20 cellular contexts compared by ENCODE assay signal in the genomic region with DNA sequence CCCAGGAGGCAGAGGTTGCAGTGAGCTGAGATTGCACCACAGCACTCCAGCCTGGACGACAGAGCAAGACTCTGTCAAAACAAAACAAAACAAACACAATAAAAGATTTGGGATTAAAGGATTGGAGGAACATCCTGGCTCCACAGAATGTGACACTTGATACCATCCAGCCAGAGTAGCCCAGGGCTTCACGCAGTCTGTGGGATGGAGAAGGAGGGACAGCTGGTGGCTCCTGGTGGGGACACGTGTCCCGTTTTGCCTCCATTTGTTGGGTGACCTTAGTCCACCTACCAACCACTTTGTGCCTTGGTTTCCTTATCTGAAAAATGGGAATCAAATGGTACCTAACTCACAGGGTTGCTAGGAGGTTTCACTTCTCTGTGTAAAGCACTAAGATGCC.
"Had no signal": no experiment of that assay in that cellular context is flagged by ENCODE, and none has a peak within 500 bp of the region (broad histone marks: within the 10 kb centered on the region; RNA-seq: fewer than 3 reads in every experiment).

No MANE protein-coding gene starts in this region.

- H3K27me3 ChIP-seq: body of pancreas, cardiac muscle cell had no signal

- H3K4me3 ChIP-seq: body of pancreas, cardiac muscle cell, smooth muscle cell, thoracic aorta had no signal

- H3K4me1 ChIP-seq: body of pancreas had no signal

- ATAC-seq: activated CD8-positive, alpha-beta T cell treated with anti-CD3 and anti-CD28 coated beads, Interleukin-2, amount 10 ng/mL, durations not matched to agents 7 days and 5 days; activated naive CD8-positive, alpha-beta T cell treated with anti-CD3 and anti-CD28 coated beads, Interleukin-2, amount 50 U/mL, for 24 hours; body of pancreas; left colon; sciatic nerve had no signal

- FAIRE-seq: keratinocyte had no signal

- DNase-seq: activated CD4-positive, alpha-beta T cell treated with anti-CD3 and anti-CD28 coated beads for 1 hour; activated CD4-positive, alpha-beta T cell treated with anti-CD3 and anti-CD28 coated beads, Interleukin-2, amount 50 U/mL, for 1 hour; activated CD8-positive, alpha-beta T cell treated with anti-CD3 and anti-CD28 coated beads, Interleukin-2, amount 10 ng/mL, durations not matched to agents 7 days and 5 days; activated gamma-delta T cell; activated naive CD4-positive, alpha-beta T cell treated with anti-CD3 and anti-CD28 coated beads, Interleukin-2, amount 50 U/mL, for 16 hours; activated naive CD8-positive, alpha-beta T cell treated with anti-CD3 and anti-CD28 coated beads, Interleukin-2, amount 50 U/mL, for 24 hours; anterior cingulate cortex; body of pancreas; cortex of kidney; erythroblast; foreskin fibroblast; left colon; nucleus accumbens; stimulated activated CD4-positive, alpha-beta T cell treated with anti-CD3 and anti-CD28 coated beads, Interleukin-15, amount 100 ng/mL, for 24 hours; stimulated activated naive CD4-positive, alpha-beta T cell had no signal

- H3K27ac ChIP-seq: body of pancreas, cardiac muscle cell, thoracic aorta had no signal

- H3K4me2 ChIP-seq: smooth muscle cell had no signal

- H3K36me3 ChIP-seq: cardiac muscle cell, thoracic aorta had no signal

- H3K9me3 ChIP-seq: body of pancreas, thoracic aorta had no signal
